9 cellular contexts compared by ENCODE assay signal in genomic region chr3:191235331-191236314, GRCh38.
A peak's percentile ranks its signal among the peaks of the same experiment; 100 is the strongest.
DNase-seq lines count a peak whose midpoint lies in the region; ATAC-seq lines count a peak whose summit lies in the region.
"Had no signal": no experiment of that assay in that cellular context is flagged by ENCODE, and none has a peak within 500 bp of the region (broad histone marks: within the 10 kb centered on the region; RNA-seq: fewer than 3 reads in every experiment).

No MANE protein-coding gene starts in this region.

- ATAC-seq in GM18499 (IDR thresholded peaks at IDR 0.05; ENCODE audit: insufficient read depth, unreplicated experiment), result peak; percentile 99
- peak; percentile 99 for ATAC-seq in GM21723 (IDR thresholded peaks at IDR 0.05; ENCODE audit: unreplicated experiment)
- ATAC-seq in HG03521 (IDR thresholded peaks at IDR 0.05; ENCODE audit: unreplicated experiment), result peak; percentile 100

- intact Hi-C loops in head of caudate nucleus (cut with DNase I), result no loop called here

- peak; percentile 60 for DNase-seq in iris pigment epithelial cell (ENCODE audit: low read depth)
- no peak for DNase-seq in effector CD8-positive, alpha-beta T cell (lab: John Stamatoyannopoulos, UW)
- no peak for DNase-seq in head of caudate nucleus
- no peak for DNase-seq in GDM1 (lab: John Stamatoyannopoulos, UW)
- DNase-seq in pons (ENCODE audit: low spot score), result no peak
- DNase-seq: effector CD4-positive, alpha-beta T cell had no signal
